Comparison of ENCODE assay signal across 21 cellular contexts in the genomic region with DNA sequence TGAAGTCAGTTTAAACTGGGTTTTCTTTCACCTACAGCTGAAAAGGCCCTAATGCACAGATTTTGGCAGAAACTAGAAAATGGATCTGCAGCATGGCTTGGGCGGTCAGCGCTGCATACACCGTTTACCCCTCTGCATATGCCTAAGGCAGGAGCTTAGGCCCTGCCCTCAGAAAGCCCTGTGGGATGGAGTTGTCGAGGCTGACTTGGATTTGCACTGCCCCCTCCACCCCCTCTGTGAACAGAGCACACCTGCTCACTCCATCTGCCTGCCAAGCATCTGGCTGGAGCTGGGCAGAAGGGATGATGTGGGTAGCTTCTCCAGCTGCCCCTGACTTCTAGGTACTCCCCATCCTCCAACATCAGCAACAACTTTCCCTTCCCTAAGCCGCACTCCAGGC.
"Had no signal": no experiment of that assay in that cellular context is flagged by ENCODE, and none has a peak within 500 bp of the region (broad histone marks: within the 10 kb centered on the region; RNA-seq: fewer than 3 reads in every experiment).

No MANE protein-coding gene starts in this region.

- DNase-seq: activated B cell treated with CpG ODN at 0.5 μM for 24 hours; activated CD4-positive, alpha-beta memory T cell treated with anti-CD3 and anti-CD28 coated beads for 36 hours; activated CD4-positive, alpha-beta T cell treated with anti-CD3 and anti-CD28 coated beads for 4 hours; activated gamma-delta T cell treated with Interleukin-2 at 50 U/mL for 16 hours; activated naive CD8-positive, alpha-beta T cell treated with anti-CD3 and anti-CD28 coated beads for 36 hours; activated T-cell treated with anti-CD3 and anti-CD28 coated beads for 4 hours; aorta; brain microvascular endothelial cell; central memory CD4-positive, alpha-beta T cell; cortex of kidney; effector CD4-positive, alpha-beta T cell; immature natural killer cell; stimulated activated CD4-positive, alpha-beta T cell treated with anti-CD3 and anti-CD28 coated beads, Interleukin-2, amount 100 ng/mL, for 24 hours had no signal

- H3K4me3 Mint-ChIP-seq: activated B cell treated with CpG ODN at 0.5 μM for 24 hours; activated CD4-positive, alpha-beta memory T cell treated with anti-CD3 and anti-CD28 coated beads for 36 hours; activated naive CD8-positive, alpha-beta T cell treated with anti-CD3 and anti-CD28 coated beads for 36 hours; activated T-helper 1 cell treated with anti-CD3 and anti-CD28 coated beads, Interleukin-12 subunit alpha, Interleukin-12 subunit beta, Interleukin-2, Interleukin-4 antibody, amounts not matched to agents 30 ng/mL and 10 ng/mL and 1 ng/mL, durations not matched to agents 14 hours and 24 hours and 36 hours; immature natural killer cell; memory B cell; stimulated activated naive CD8-positive, alpha-beta T cell treated with anti-CD3 and anti-CD28 coated beads, Interleukin-15, Interleukin-2, amounts not matched to agents 100 ng/mL and 50 ng/mL, for 24 hours; type B pancreatic cell had no signal

- H3K9me3 Mint-ChIP-seq: activated CD4-positive, alpha-beta memory T cell treated with anti-CD3 and anti-CD28 coated beads for 36 hours; activated naive CD8-positive, alpha-beta T cell treated with anti-CD3 and anti-CD28 coated beads for 36 hours; activated T-helper 1 cell treated with anti-CD3 and anti-CD28 coated beads, Interleukin-12 subunit alpha, Interleukin-12 subunit beta, Interleukin-2, Interleukin-4 antibody, amounts not matched to agents 30 ng/mL and 10 ng/mL and 1 ng/mL, durations not matched to agents 14 hours and 24 hours and 36 hours; immature natural killer cell; memory B cell; stimulated activated naive CD8-positive, alpha-beta T cell treated with anti-CD3 and anti-CD28 coated beads, Interleukin-15, Interleukin-2, amounts not matched to agents 100 ng/mL and 50 ng/mL, for 24 hours; type B pancreatic cell had no signal

- H3K27ac ChIP-seq: brain microvascular endothelial cell, esophagus muscularis mucosa, prostate gland, right atrium auricular region, suprapubic skin had no signal

- H3K27me3 Mint-ChIP-seq: activated B cell treated with CpG ODN at 0.5 μM for 24 hours; activated CD4-positive, alpha-beta memory T cell treated with anti-CD3 and anti-CD28 coated beads for 36 hours; activated naive CD8-positive, alpha-beta T cell treated with anti-CD3 and anti-CD28 coated beads for 36 hours; stimulated activated naive CD8-positive, alpha-beta T cell treated with anti-CD3 and anti-CD28 coated beads, Interleukin-15, Interleukin-2, amounts not matched to agents 100 ng/mL and 50 ng/mL, for 24 hours; type B pancreatic cell had no signal

- H3K36me3 Mint-ChIP-seq: activated CD4-positive, alpha-beta memory T cell treated with anti-CD3 and anti-CD28 coated beads for 36 hours; activated naive CD8-positive, alpha-beta T cell treated with anti-CD3 and anti-CD28 coated beads for 36 hours; immature natural killer cell; memory B cell had no signal

- H3K27ac Mint-ChIP-seq: activated B cell treated with CpG ODN at 0.5 μM for 24 hours; activated CD4-positive, alpha-beta memory T cell treated with anti-CD3 and anti-CD28 coated beads for 36 hours; activated naive CD8-positive, alpha-beta T cell treated with anti-CD3 and anti-CD28 coated beads for 36 hours; activated T-helper 1 cell treated with anti-CD3 and anti-CD28 coated beads, Interleukin-12 subunit alpha, Interleukin-12 subunit beta, Interleukin-2, Interleukin-4 antibody, amounts not matched to agents 30 ng/mL and 10 ng/mL and 1 ng/mL, durations not matched to agents 14 hours and 24 hours and 36 hours; immature natural killer cell; memory B cell; stimulated activated naive CD8-positive, alpha-beta T cell treated with anti-CD3 and anti-CD28 coated beads, Interleukin-15, Interleukin-2, amounts not matched to agents 100 ng/mL and 50 ng/mL, for 24 hours; type B pancreatic cell had no signal

- H3K4me1 Mint-ChIP-seq: activated B cell treated with CpG ODN at 0.5 μM for 24 hours; activated naive CD8-positive, alpha-beta T cell treated with anti-CD3 and anti-CD28 coated beads for 36 hours; immature natural killer cell; memory B cell had no signal
